Comparison of ENCODE assay signal across 8 cellular contexts in genomic region chr10:68562666-68563522, GRCh38. TPM values are rescaled to one million over a fixed set of nuclear protein-coding genes. Genes with fewer than 3 reads are reported as not detected.
DNase-seq lines count a peak whose midpoint lies in the region; ATAC-seq, FAIRE-seq and TF ChIP-seq lines count a peak whose summit lies in the region.

No MANE protein-coding gene starts in this region.

- H3K4me1 Mint-ChIP-seq in activated T-helper 2 cell treated with anti-CD3 and anti-CD28 coated beads, Interferon-gamma antibody, Interleukin-2, Interleukin-4, amounts not matched to agents 10 μg/mL and 5 μg/mL and 100 μg/mL, durations not matched to agents 14 hours and 24 hours and 36 hours (ENCODE audit: low read depth): peaks cover 20% of the 10 kb centered on the region

- peaks cover 68% of the 10 kb centered on the region for H3K27me3 Mint-ChIP-seq in activated T-helper 2 cell treated with anti-CD3 and anti-CD28 coated beads, Interferon-gamma antibody, Interleukin-2, Interleukin-4, amounts not matched to agents 10 μg/mL and 5 μg/mL and 100 μg/mL, durations not matched to agents 14 hours and 24 hours and 36 hours (ENCODE audit: low read depth)

- DNase-seq in AG08395 (ENCODE audit: low spot score) (peak; percentile 40), GM12891 (ENCODE audit: insufficient read length, low spot score) (no peak), left kidney (ENCODE audit: low read depth, low spot score) (peak; percentile 55)
- no peak for DNase-seq in activated T-helper 2 cell treated with anti-CD3 and anti-CD28 coated beads, Interferon-gamma antibody, Interleukin-2, Interleukin-4, amounts not matched to agents 10 μg/mL and 5 μg/mL and 100 μg/mL, durations not matched to agents 14 hours and 24 hours and 36 hours (ENCODE audit: low spot score)

- intact Hi-C loops in activated T-helper 2 cell treated with anti-CD3 and anti-CD28 coated beads, Interferon-gamma antibody, Interleukin-2, Interleukin-4, amounts not matched to agents 10 μg/mL and 5 μg/mL and 100 μg/mL, durations not matched to agents 14 hours and 24 hours and 36 hours (cut with micrococcal nuclease): no loop called here

- H3K4me3 Mint-ChIP-seq in activated T-helper 2 cell treated with anti-CD3 and anti-CD28 coated beads, Interferon-gamma antibody, Interleukin-2, Interleukin-4, amounts not matched to agents 10 μg/mL and 5 μg/mL and 100 μg/mL, durations not matched to agents 14 hours and 24 hours and 36 hours (ENCODE audit: low read depth): peak overlapping the region; percentile 6

- FAIRE-seq in GM12891 (lab: Jason Lieb, UNC): peak; percentile 57

- no peaks in the 10 kb centered on the region for H3K9me3 Mint-ChIP-seq in activated T-helper 2 cell treated with anti-CD3 and anti-CD28 coated beads, Interferon-gamma antibody, Interleukin-2, Interleukin-4, amounts not matched to agents 10 μg/mL and 5 μg/mL and 100 μg/mL, durations not matched to agents 14 hours and 24 hours and 36 hours

- no peak overlapping the region for H3K27ac Mint-ChIP-seq in activated T-helper 2 cell treated with anti-CD3 and anti-CD28 coated beads, Interferon-gamma antibody, Interleukin-2, Interleukin-4, amounts not matched to agents 10 μg/mL and 5 μg/mL and 100 μg/mL, durations not matched to agents 14 hours and 24 hours and 36 hours

- no peak for TF ChIP-seq POLR2A in GM12891 (IDR thresholded peaks at IDR 0.05; ENCODE audit: low read depth, low read length)

- H3K36me3 Mint-ChIP-seq in activated T-helper 2 cell treated with anti-CD3 and anti-CD28 coated beads, Interferon-gamma antibody, Interleukin-2, Interleukin-4, amounts not matched to agents 10 μg/mL and 5 μg/mL and 100 μg/mL, durations not matched to agents 14 hours and 24 hours and 36 hours (ENCODE audit: low read depth): no peaks in the 10 kb centered on the region

- no peak for ATAC-seq in GM18858 (IDR thresholded peaks at IDR 0.05; ENCODE audit: unreplicated experiment)
- ATAC-seq in GM19467 (IDR thresholded peaks at IDR 0.05; ENCODE audit: unreplicated experiment): no peak
- ATAC-seq in GM18873 (IDR thresholded peaks at IDR 0.05; ENCODE audit: low FRiP score, unreplicated experiment): no peak
- no peak for ATAC-seq in GM19455 (IDR thresholded peaks at IDR 0.05; ENCODE audit: unreplicated experiment)

TF ChIP-seq in GM12891, 5 proteins besides CTCF, POLR2A, EP300 and RAD21:
- TF ChIP-seq POU2F2 (IDR thresholded peaks at IDR 0.05; ENCODE audit: low read depth, low read length) (no peak), POLR2AphosphoS5 (IDR thresholded peaks at IDR 0.05; ENCODE audit: low read depth, low read length) (no peak), PAX5 (IDR thresholded peaks at IDR 0.05; ENCODE audit: insufficient read depth, low read length, severe bottlenecking) (no peak), TAF1 (IDR thresholded peaks at IDR 0.05; ENCODE audit: low read depth, low read length) (no peak), SPI1 (IDR thresholded peaks at IDR 0.05; ENCODE audit: low read depth, low read length) (no peak)
TF ChIP-seq in GM12891: peak in this region for 0.

RNA-seq across cellular contexts. Expression of gene TET1, which starts 2.8 kb away (rescaled TPM):
- 0.37 TPM for polyA plus RNA-seq in GM12891 (2012; ENCODE audit: low read depth, missing spikeins)
- 1.5 and 1.6 TPM in 2 replicates for total RNA-seq in activated T-helper 2 cell treated with anti-CD3 and anti-CD28 coated beads, Interferon-gamma antibody, Interleukin-2, Interleukin-4, amounts not matched to agents 10 μg/mL and 5 μg/mL and 100 μg/mL, durations not matched to agents 14 hours and 24 hours and 36 hours

RNA-seq across cellular contexts. Expression of gene SLC25A16, which starts 35.6 kb away (rescaled TPM):
- polyA plus RNA-seq in GM12891 (2012; ENCODE audit: low read depth, missing spikeins): 3.8 TPM
- 14.3 and 19.0 TPM in 2 replicates for total RNA-seq in activated T-helper 2 cell treated with anti-CD3 and anti-CD28 coated beads, Interferon-gamma antibody, Interleukin-2, Interleukin-4, amounts not matched to agents 10 μg/mL and 5 μg/mL and 100 μg/mL, durations not matched to agents 14 hours and 24 hours and 36 hours

Comparison
In these comparisons a context has a peak if more than half of its experiments do, and no peak if none do; other contexts are left out.
1. DNase-seq: peak in AG08395 (single experiment) and left kidney (single experiment); none in GM12891 (single experiment) and activated T-helper 2 cell treated with anti-CD3 and anti-CD28 coated beads, Interferon-gamma antibody, Interleukin-2, Interleukin-4, amounts not matched to agents 10 μg/mL and 5 μg/mL and 100 μg/mL, durations not matched to agents 14 hours and 24 hours and 36 hours (single experiment).